ENCODE assay signal across 8 cellular contexts in genomic region chr5:6448622-6449464, GRCh38. TPM values are rescaled to one million over a fixed set of nuclear protein-coding genes. Genes with fewer than 3 reads are reported as not detected.
DNase-seq lines count a peak whose midpoint lies in the region; ATAC-seq and TF ChIP-seq lines count a peak whose summit lies in the region.

TSS of gene UBE2QL1 (plus strand) at chr5:6448859. CDS start at chr5:6448894, 35 bp downstream.

- H3K9me3 ChIP-seq in HUES64 (ENCODE audit: insufficient read depth, low read depth, low read length) = no peaks in the 10 kb centered on the region
- no peaks in the 10 kb centered on the region for H3K9me3 ChIP-seq in right cardiac atrium (ENCODE audit: control insufficient read depth, low read length)
- H3K9me3 ChIP-seq in gastrocnemius medialis = no peaks in the 10 kb centered on the region
- H3K9me3 ChIP-seq in adrenal gland (replicated peaks in 1 of 3) = no peaks in the 10 kb centered on the region

- no peak for TF ChIP-seq CTCF in gastrocnemius medialis (IDR thresholded peaks at IDR 0.05 in 4 of 5, conservative IDR thresholded peaks at IDR 0.05 in 1 of 5)
- TF ChIP-seq CTCF in adrenal gland (IDR thresholded peaks at IDR 0.05) = no peak

- H3K4me1 ChIP-seq in HUES64 (ENCODE audit: insufficient read depth, low read length) (peaks cover 13% of the 10 kb centered on the region; the same call in 1 of the 2 replicates), right cardiac atrium (ENCODE audit: control insufficient read depth, insufficient read depth, low read length) (no peaks in the 10 kb centered on the region), gastrocnemius medialis (peaks cover 13 to 17% of the 10 kb centered on the region in 2 donors), adrenal gland (replicated peaks in 1 of 2) (peaks cover 0 to 5% of the 10 kb centered on the region in 2 donors)

- peaks cover 11% of the 10 kb centered on the region for H3K4me1 Mint-ChIP-seq in activated naive CD4-positive, alpha-beta T cell treated with anti-CD3 and anti-CD28 coated beads, Interleukin-2, amount 50 U/mL, for 24 hours

- H3K27me3 Mint-ChIP-seq in activated naive CD4-positive, alpha-beta T cell treated with anti-CD3 and anti-CD28 coated beads, Interleukin-2, amount 50 U/mL, for 24 hours = peaks cover 33% of the 10 kb centered on the region

- intact Hi-C loops in right cardiac atrium (cut with DNase I) = loop anchor here in 1 of 4 donors (10.0 kb wide), 1 partner anchor 64 kb away; no protein-coding TSS in a partner anchor
- intact Hi-C loops in gastrocnemius medialis (cut with DNase I; ENCODE audit: low total_unique reads) = loop anchor here (1.0 to 10.0 kb wide), 4 partner anchors 72 to 564 kb away; partner anchors contain the start of gene MED10
- intact Hi-C loops in adrenal gland (cut with DNase I) = no loop called here

- H3K36me3 Mint-ChIP-seq in activated naive CD4-positive, alpha-beta T cell treated with anti-CD3 and anti-CD28 coated beads, Interleukin-2, amount 50 U/mL, for 24 hours = no peaks in the 10 kb centered on the region

- in situ Hi-C loops in gastrocnemius medialis (cut with MboI; ENCODE audit: low sequenced_read_pairs in 4 of 4) = no loop called here

- H3K27ac ChIP-seq in HUES64 (ENCODE audit: low read depth, low read length) (no peak within 1 kb of the TSS), right cardiac atrium (ENCODE audit: low read length) (peak within 1 kb of the TSS; percentile 8), gastrocnemius medialis (peak within 1 kb of the TSS; percentile 91 to 97 (median 96)), adrenal gland (no peak within 1 kb of the TSS)

- ATAC-seq in right cardiac atrium (peak; percentile 48 to 56), gastrocnemius medialis (peak; percentile 13 to 37)

- H3K9ac ChIP-seq in HUES64 (ENCODE audit: low read depth, low read length) = no peak within 1 kb of the TSS

- peak within 1 kb of the TSS; percentile 82 for H3K4me3 Mint-ChIP-seq in activated naive CD4-positive, alpha-beta T cell treated with anti-CD3 and anti-CD28 coated beads, Interleukin-2, amount 50 U/mL, for 24 hours

- TF ChIP-seq POLR2A in gastrocnemius medialis (IDR thresholded peaks at IDR 0.05) (peak; percentile 36 to 71), adrenal gland (IDR thresholded peaks at IDR 0.05) (no peak)

- H3K27me3 ChIP-seq in HUES64 (ENCODE audit: insufficient read depth, low read length) = peaks cover 82% of the 10 kb centered on the region
- H3K27me3 ChIP-seq in right cardiac atrium (ENCODE audit: control insufficient read depth, insufficient read depth) = no peaks in the 10 kb centered on the region
- H3K27me3 ChIP-seq in gastrocnemius medialis = no peaks in the 10 kb centered on the region
- peaks cover 10% of the 10 kb centered on the region for H3K27me3 ChIP-seq in adrenal gland

- H3K9me3 Mint-ChIP-seq in activated naive CD4-positive, alpha-beta T cell treated with anti-CD3 and anti-CD28 coated beads, Interleukin-2, amount 50 U/mL, for 24 hours = no peaks in the 10 kb centered on the region

- H3K27ac Mint-ChIP-seq in activated naive CD4-positive, alpha-beta T cell treated with anti-CD3 and anti-CD28 coated beads, Interleukin-2, amount 50 U/mL, for 24 hours = no peak within 1 kb of the TSS

- DNase-seq in NCI-H2029 (lab: John Stamatoyannopoulos, UW) (peak; percentile 17), NCI-H2029 treated with DMSO at 0.1 percent for 48 hours (lab: John Stamatoyannopoulos, UW) (no peak), right cardiac atrium (peak in 1 of 3 donors; percentile 61), gastrocnemius medialis (peak in 1 of 2 donors; percentile 38), adrenal gland (no peak), NCI-H2196 treated with DMSO at 0.1 percent for 48 hours (lab: John Stamatoyannopoulos, UW; ENCODE audit: unreplicated experiment) (no peak)

- WGBS in HUES64 = under 1% methylated on average over 103 of the region's 103 CpGs
- WGBS in right cardiac atrium = under 1% methylated on average over 98 of the region's 103 CpGs
- 1 to 3% (median 2%) methylated on average over 10 to 102 of the region's 103 CpGs for WGBS in adrenal gland, 4 donors

- H3K36me3 ChIP-seq in HUES64 (ENCODE audit: insufficient read depth, low read length) (no peaks in the 10 kb centered on the region), gastrocnemius medialis (no peaks in the 10 kb centered on the region), adrenal gland (replicated peaks in 1 of 2) (no peaks in the 10 kb centered on the region)

- peak within 1 kb of the TSS; percentile 69 for H3K4me3 ChIP-seq in HUES64 (ENCODE audit: low read length)
- peak within 1 kb of the TSS; percentile 40 for H3K4me3 ChIP-seq in right cardiac atrium (ENCODE audit: low read length)
- H3K4me3 ChIP-seq in gastrocnemius medialis = peak within 1 kb of the TSS; percentile 58 to 78 (median 71)
- peak within 1 kb of the TSS in 1 of 4 donors; percentile 53 for H3K4me3 ChIP-seq in adrenal gland

RNA-seq across cellular contexts. Expression of gene UBE2QL1, which starts in this region (rescaled TPM):
- polyA plus RNA-seq in HUES64 (2013, experiment 1 of 2) = 0.40 TPM
- 0.82 TPM for polyA plus RNA-seq in HUES64 (2013, experiment 2 of 2)
- total RNA-seq in right cardiac atrium = 10 to 100 TPM in 3 of 4 donors, 1 to 10 TPM in 1; 5.5 to 16.7 (median 14.8) TPM
- polyA plus RNA-seq in right cardiac atrium = 9.3 TPM
- 100 to 1,000 TPM in 1 of 4 donors, 10 to 100 TPM in 3; 48.8 to 150 (median 67.0) TPM for total RNA-seq in gastrocnemius medialis
- total RNA-seq in adrenal gland = 1 to 10 TPM in 6 of 8 donors, under 1 TPM in 2; 0.12 to 3.4 (median 1.8) TPM
- polyA plus RNA-seq in adrenal gland = 1 to 10 TPM in 1 of 3 donors, under 1 TPM in 2; 0.71 to 1.1 (median 0.80) TPM

Comparison
In these comparisons a context has a peak if more than half of its experiments do, and no peak if none do; other contexts are left out.
1. H3K27ac ChIP-seq: peak in right cardiac atrium (single experiment) and gastrocnemius medialis (4 of 4); none in HUES64 (single experiment) and adrenal gland (0 of 5).
2. POLR2A ChIP-seq: peak in gastrocnemius medialis (2 of 2); none in adrenal gland (0 of 2).